8 cellular contexts compared by ENCODE assay signal in the genomic region with DNA sequence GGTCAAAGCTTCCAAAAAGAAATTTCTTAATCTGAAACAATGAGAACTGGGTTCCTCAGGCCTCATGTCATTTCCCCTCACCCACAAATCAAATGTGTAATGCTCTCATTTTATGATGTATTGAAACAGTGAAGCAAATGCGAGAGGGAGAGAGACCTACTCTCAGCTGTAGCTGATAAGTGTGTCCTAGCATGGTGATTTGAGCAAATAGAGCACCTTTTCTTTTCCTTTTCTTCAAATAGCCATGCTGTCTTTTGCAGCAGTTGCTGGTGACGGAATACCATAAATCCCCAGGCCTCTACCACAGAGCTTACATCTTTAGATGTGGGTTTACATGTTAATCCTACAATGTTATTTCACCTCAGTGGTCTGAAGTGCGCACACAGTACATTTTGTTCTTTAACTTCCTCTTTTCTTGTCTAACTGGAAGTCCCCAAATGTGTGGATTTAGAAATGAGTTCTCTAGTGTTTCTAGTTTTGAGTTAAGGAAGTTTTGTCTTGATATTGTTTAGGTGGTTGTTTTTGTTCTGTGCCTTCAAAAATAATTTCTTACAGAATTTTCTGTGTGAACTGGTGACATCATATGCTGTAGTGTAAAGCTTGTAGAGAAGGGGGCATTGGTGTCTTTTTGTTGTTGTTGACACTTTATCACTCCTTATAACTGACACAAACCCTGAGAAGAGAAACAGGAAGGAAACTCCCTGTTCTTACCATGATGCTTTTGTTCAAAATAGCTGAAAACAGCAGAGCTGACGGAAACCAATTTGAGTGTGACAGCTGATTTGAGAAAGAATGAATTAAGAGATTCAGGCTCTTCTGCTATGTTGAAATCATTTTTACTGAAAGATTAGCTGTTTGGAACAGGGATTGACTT. TPM values are rescaled to one million over a fixed set of nuclear protein-coding genes. Genes with fewer than 3 reads are reported as not detected.
DNase-seq lines count a peak whose midpoint lies in the region; ATAC-seq lines count a peak whose summit lies in the region.

No MANE protein-coding gene starts in this region.

- DNase-seq in AML-193 (lab: John Stamatoyannopoulos, UW) (peak; percentile 85), foreskin melanocyte (peak; percentile 75), NCI-H226 (no peak), ACHN (no peak)
- DNase-seq in activated CD4-positive, alpha-beta T cell treated with anti-CD3 and anti-CD28 coated beads, Interleukin-2, amount 10 ng/mL, durations not matched to agents 24 days and 14 days = peak; percentile 93
- peak; percentile 69 for DNase-seq in stimulated activated CD4-positive, alpha-beta T cell treated with anti-CD3 and anti-CD28 coated beads, Interleukin-4, amount 100 ng/mL, for 24 hours

- H3K27ac Mint-ChIP-seq in activated CD4-positive, alpha-beta T cell treated with anti-CD3 and anti-CD28 coated beads, Interleukin-2, amount 10 ng/mL, durations not matched to agents 24 days and 14 days = peak overlapping the region; percentile 99

- no peaks in the 10 kb centered on the region for H3K9me3 Mint-ChIP-seq in activated CD4-positive, alpha-beta T cell treated with anti-CD3 and anti-CD28 coated beads, Interleukin-2, amount 10 ng/mL, durations not matched to agents 24 days and 14 days

- in situ Hi-C loops in ACHN (cut with HindIII; ENCODE audit: low pct_ligation_motif_present, low pct_unique_long_range_greater_than_20kb, low sequenced_read_pairs) = no loop called here

- H3K4me3 Mint-ChIP-seq in activated CD4-positive, alpha-beta T cell treated with anti-CD3 and anti-CD28 coated beads, Interleukin-2, amount 10 ng/mL, durations not matched to agents 24 days and 14 days = peak overlapping the region; percentile 88

- ATAC-seq in GM19397 (IDR thresholded peaks at IDR 0.05; ENCODE audit: unreplicated experiment) (peak; percentile 60), HG03521 (IDR thresholded peaks at IDR 0.05; ENCODE audit: unreplicated experiment) (peak; percentile 60)

- intact Hi-C loops in activated CD4-positive, alpha-beta T cell treated with anti-CD3 and anti-CD28 coated beads, Interleukin-2, amount 10 ng/mL, durations not matched to agents 24 days and 14 days (cut with micrococcal nuclease) = loop anchor here (1.0 to 5.0 kb wide), 8 partner anchors 9 to 343 kb away; a partner anchor contains a TSS

- H3K4me1 Mint-ChIP-seq in activated CD4-positive, alpha-beta T cell treated with anti-CD3 and anti-CD28 coated beads, Interleukin-2, amount 10 ng/mL, durations not matched to agents 24 days and 14 days = peaks cover 79% of the 10 kb centered on the region

- peaks cover 46% of the 10 kb centered on the region for H3K36me3 Mint-ChIP-seq in activated CD4-positive, alpha-beta T cell treated with anti-CD3 and anti-CD28 coated beads, Interleukin-2, amount 10 ng/mL, durations not matched to agents 24 days and 14 days (ENCODE audit: low read depth)

- no peaks in the 10 kb centered on the region for H3K27me3 Mint-ChIP-seq in activated CD4-positive, alpha-beta T cell treated with anti-CD3 and anti-CD28 coated beads, Interleukin-2, amount 10 ng/mL, durations not matched to agents 24 days and 14 days

RNA-seq across cellular contexts. Expression of a gene that starts 12.1 kb away (rescaled TPM):
- total RNA-seq in activated CD4-positive, alpha-beta T cell treated with anti-CD3 and anti-CD28 coated beads, Interleukin-2, amount 10 ng/mL, durations not matched to agents 24 days and 14 days = 156 and 157 TPM in 2 replicates

Comparison
In these comparisons a context has a peak if more than half of its experiments do, and no peak if none do; other contexts are left out.
1. DNase-seq: peak in AML-193 (2 of 2), activated CD4-positive, alpha-beta T cell treated with anti-CD3 and anti-CD28 coated beads, Interleukin-2, amount 10 ng/mL, durations not matched to agents 24 days and 14 days (single experiment), foreskin melanocyte (single experiment) and stimulated activated CD4-positive, alpha-beta T cell treated with anti-CD3 and anti-CD28 coated beads, Interleukin-4, amount 100 ng/mL, for 24 hours (single experiment); none in NCI-H226 (single experiment) and ACHN (single experiment).